Comparison of ENCODE assay signal across 12 cellular contexts in the genomic region with DNA sequence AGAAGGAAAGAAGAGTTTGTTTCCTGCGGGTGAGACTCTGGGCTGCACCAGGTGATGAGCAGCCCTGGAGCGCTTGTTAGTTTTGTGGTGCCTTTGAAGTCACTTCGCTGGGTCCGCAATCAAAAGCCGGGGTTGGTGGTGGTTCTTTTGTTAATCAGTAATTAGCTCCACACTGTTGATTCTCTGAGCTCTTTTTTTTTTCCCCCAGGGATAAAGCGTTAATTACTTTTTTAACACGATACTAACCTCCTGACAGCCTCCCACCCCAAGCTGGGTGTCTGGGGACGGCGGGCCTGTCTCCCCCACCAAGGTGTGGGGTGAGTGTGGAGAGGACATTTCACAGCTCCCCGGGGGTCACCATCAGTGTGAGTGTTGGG. TPM values are rescaled to one million over a fixed set of nuclear protein-coding genes. Genes with fewer than 3 reads are reported as not detected.
DNase-seq lines count a peak whose midpoint lies in the region; ATAC-seq and TF ChIP-seq lines count a peak whose summit lies in the region.
"Had no signal": no experiment of that assay in that cellular context is flagged by ENCODE, and none has a peak within 500 bp of the region (broad histone marks: within the 10 kb centered on the region; RNA-seq: fewer than 3 reads in every experiment).

No MANE protein-coding gene starts in this region.

- POLR2A ChIA-PET in CD4-positive, alpha-beta memory T cell (lab: Charles Lee; ENCODE audit: partially characterized antibody), result interaction anchor here (0.8 to 1.8 kb wide), 2 partner anchors 55 to 111 kb away, joined by 3 to 5 read pairs; no protein-coding TSS in a partner anchor

- H4K20me1 ChIP-seq in Karpas-422 (ENCODE audit: insufficient read depth, low read depth, low read length), result no peaks in the 10 kb centered on the region; the same call in 1 of the 2 replicates

- CTCF ChIA-PET in CD4-positive, alpha-beta memory T cell (lab: Charles Lee; ENCODE audit: partially characterized antibody), result interaction anchor here (0.8 to 1.4 kb wide), 2 partner anchors 15 to 55 kb away, joined by 3 read pairs; no protein-coding TSS in a partner anchor

- peak overlapping the region; percentile 65 for H3K4me2 ChIP-seq in Karpas-422 (ENCODE audit: low read depth, low read length, poor library complexity, severe bottlenecking)

- peak overlapping the region; percentile 57 to 82 (median 75) for H3K4me3 Mint-ChIP-seq in CD4-positive, alpha-beta memory T cell
- peak overlapping the region; percentile 76 for H3K4me3 Mint-ChIP-seq in activated T-cell treated with anti-CD3 and anti-CD28 coated beads, Interleukin-2, amount 50 U/mL, for 72 hours

- no peak for TF ChIP-seq CTCF in upper lobe of right lung (IDR thresholded peaks at IDR 0.05)

- H3K27ac Mint-ChIP-seq in CD4-positive, alpha-beta memory T cell, result peak overlapping the region; percentile 83 to 95 (median 87)
- H3K27ac Mint-ChIP-seq in activated T-cell treated with anti-CD3 and anti-CD28 coated beads, Interleukin-2, amount 50 U/mL, for 72 hours, result peak overlapping the region; percentile 94

- no peaks in the 10 kb centered on the region for H3K36me3 ChIP-seq in CD4-positive, alpha-beta memory T cell (ENCODE audit: insufficient read depth, low read length)
- no peaks in the 10 kb centered on the region for H3K36me3 ChIP-seq in Karpas-422 (ENCODE audit: insufficient read depth, low read length)
- H3K36me3 ChIP-seq in upper lobe of right lung, result no peaks in the 10 kb centered on the region

- peaks cover 89% of the 10 kb centered on the region for H3K79me2 ChIP-seq in Karpas-422 (ENCODE audit: low read length)

- peaks cover 3 to 15% of the 10 kb centered on the region in 2 donors for H3K36me3 Mint-ChIP-seq in CD4-positive, alpha-beta memory T cell
- H3K36me3 Mint-ChIP-seq in activated T-cell treated with anti-CD3 and anti-CD28 coated beads, Interleukin-2, amount 50 U/mL, for 72 hours (ENCODE audit: insufficient read depth in 2 of 2), result peaks cover 5 to 8% of the 10 kb centered on the region in 2 donors

- H3K27me3 Mint-ChIP-seq in CD4-positive, alpha-beta memory T cell, result no peaks in the 10 kb centered on the region
- H3K27me3 Mint-ChIP-seq in activated T-cell treated with anti-CD3 and anti-CD28 coated beads, Interleukin-2, amount 50 U/mL, for 72 hours (ENCODE audit: low read depth), result no peaks in the 10 kb centered on the region

- H3K4me3 ChIP-seq in CD4-positive, alpha-beta memory T cell (ENCODE audit: low read length in 2 of 2), result no peak overlapping the region
- H3K4me3 ChIP-seq in Karpas-422 (ENCODE audit: low read length) (no peak overlapping the region), upper lobe of right lung (no peak overlapping the region)
- H3K4me3 ChIP-seq: stomach had no signal

- no peaks in the 10 kb centered on the region for H3K9me3 ChIP-seq in CD4-positive, alpha-beta memory T cell (ENCODE audit: control insufficient read depth in 1 of 2, low read length in 2 of 2)
- no peaks in the 10 kb centered on the region for H3K9me3 ChIP-seq in Karpas-422 (ENCODE audit: low read length)
- H3K9me3 ChIP-seq in upper lobe of right lung, result no peaks in the 10 kb centered on the region
- H3K9me3 ChIP-seq: stomach had no signal

- ATAC-seq in activated T-cell treated with anti-CD3 and anti-CD28 coated beads, Interleukin-2, amount 50 U/mL, for 72 hours (replicated peaks in 1 of 2), result peak in 1 of 2 donors; percentile 29
- ATAC-seq in GM21360 (IDR thresholded peaks at IDR 0.05; ENCODE audit: unreplicated experiment) (no peak), upper lobe of right lung (no peak)

- intact Hi-C loops in CD4-positive, alpha-beta memory T cell (cut with micrococcal nuclease), result no loop called here
- intact Hi-C loops in upper lobe of right lung (cut with DNase I), result no loop called here

- DNase-seq in CD4-positive, alpha-beta memory T cell, result peak; percentile 48 to 70 (median 51)
- DNase-seq in Karpas-422, result peak; percentile 55
- peak; percentile 28 to 35 for DNase-seq in activated T-cell treated with anti-CD3 and anti-CD28 coated beads, Interleukin-2, amount 50 U/mL, for 72 hours
- peak; percentile 66 for DNase-seq in left kidney (ENCODE audit: low read depth, low spot score)
- no peak for DNase-seq in D341Med (ENCODE audit: low spot score)
- DNase-seq in upper lobe of right lung, result no peak
- DNase-seq in NCI-H524 (lab: John Stamatoyannopoulos, UW), result no peak
- DNase-seq: NCI-H1048, stomach, SW 1271 had no signal

- H2AFZ ChIP-seq in Karpas-422 (ENCODE audit: low read length), result no peak overlapping the region
- H2AFZ ChIP-seq: parathyroid adenoma had no signal

- peaks cover 36 to 61% (median 49%) of the 10 kb centered on the region in 4 donors for H3K4me1 Mint-ChIP-seq in CD4-positive, alpha-beta memory T cell
- peaks cover 69% of the 10 kb centered on the region for H3K4me1 Mint-ChIP-seq in activated T-cell treated with anti-CD3 and anti-CD28 coated beads, Interleukin-2, amount 50 U/mL, for 72 hours (ENCODE audit: low read depth)

- peaks cover 51% of the 10 kb centered on the region for H3K4me1 ChIP-seq in CD4-positive, alpha-beta memory T cell (ENCODE audit: insufficient read depth, low read length)
- H3K4me1 ChIP-seq in Karpas-422 (ENCODE audit: low read length) (peaks cover 48% of the 10 kb centered on the region), upper lobe of right lung (peaks cover 6% of the 10 kb centered on the region)

- peak overlapping the region; percentile 41 for H3K9ac ChIP-seq in Karpas-422 (ENCODE audit: low read length)
- H3K9ac ChIP-seq: parathyroid adenoma had no signal

- no peaks in the 10 kb centered on the region for H3K27me3 ChIP-seq in CD4-positive, alpha-beta memory T cell (ENCODE audit: insufficient read depth, low read length)
- no peaks in the 10 kb centered on the region for H3K27me3 ChIP-seq in Karpas-422 (ENCODE audit: low read length)
- H3K27me3 ChIP-seq in upper lobe of right lung, result no peaks in the 10 kb centered on the region
- H3K27me3 ChIP-seq: stomach had no signal

- H3K9me3 Mint-ChIP-seq in CD4-positive, alpha-beta memory T cell, result peaks cover 0 to 5% (median 0%) of the 10 kb centered on the region in 8 donors
- peaks cover 0 to 2% of the 10 kb centered on the region in 2 donors for H3K9me3 Mint-ChIP-seq in activated T-cell treated with anti-CD3 and anti-CD28 coated beads, Interleukin-2, amount 50 U/mL, for 72 hours

- no peaks in the 10 kb centered on the region for H3K9me2 ChIP-seq in Karpas-422 (replicated peaks; ENCODE audit: insufficient read depth, low read length)

- peak overlapping the region; percentile 18 for H3K27ac ChIP-seq in CD4-positive, alpha-beta memory T cell (ENCODE audit: low read depth, low read length)
- H3K27ac ChIP-seq in Karpas-422 (ENCODE audit: low read length) (peak overlapping the region; percentile 68), upper lobe of right lung (no peak overlapping the region)
- H3K27ac ChIP-seq: parathyroid adenoma had no signal

RNA-seq across cellular contexts. Expression of a gene that starts 56.6 kb away (rescaled TPM):
- total RNA-seq in CD4-positive, alpha-beta memory T cell, result 10 to 100 TPM; 72.4 to 76.7 TPM
- polyA plus RNA-seq in CD4-positive, alpha-beta memory T cell, result 10 to 100 TPM; 16.0 to 21.0 TPM
- total RNA-seq in Karpas-422 (2014; rRNA removed; shearing (Covaris generic); ENCODE audit: low replicate concordance), result 29.0 and 42.2 TPM in 2 replicates
- 10 to 100 TPM; 86.1 to 87.1 TPM for total RNA-seq in activated T-cell treated with anti-CD3 and anti-CD28 coated beads, Interleukin-2, amount 50 U/mL, for 72 hours
- total RNA-seq in upper lobe of right lung, result 86.0 TPM

Comparison
In these comparisons a context has a peak if more than half of its experiments do, and no peak if none do; other contexts are left out.
1. DNase-seq: peak in CD4-positive, alpha-beta memory T cell (5 of 5), Karpas-422 (single experiment), activated T-cell treated with anti-CD3 and anti-CD28 coated beads, Interleukin-2, amount 50 U/mL, for 72 hours (2 of 2) and left kidney (single experiment); none in D341Med (single experiment), upper lobe of right lung (single experiment) and NCI-H524 (0 of 2).